In genomic region chr4:82901129-82901718, GRCh38 we compare ENCODE assay signal across 8 cellular contexts. TPM values are rescaled to one million over a fixed set of nuclear protein-coding genes. Genes with fewer than 3 reads are reported as not detected.
DNase-seq lines count a peak whose midpoint lies in the region; ATAC-seq and TF ChIP-seq lines count a peak whose summit lies in the region.

No MANE protein-coding gene starts in this region.

- H3K9ac ChIP-seq in neural progenitor cell = peak overlapping the region; percentile 89

- H3K4me1 Mint-ChIP-seq in neural progenitor cell = peaks cover 23% of the 10 kb centered on the region
- peaks cover 28% of the 10 kb centered on the region for H3K4me1 Mint-ChIP-seq in activated T-helper 17 cell treated with anti-CD3 and anti-CD28 coated beads, Interleukin-2, amount 50 U/mL, for 72 hours

- H3K4me3 ChIP-seq in BE2C (ENCODE audit: low read depth, low read length) = peak overlapping the region; percentile 74
- peak overlapping the region; percentile 97 for H3K4me3 ChIP-seq in NB4 (ENCODE audit: low read depth, low read length)
- peak overlapping the region; percentile 76 for H3K4me3 ChIP-seq in effector memory CD4-positive, alpha-beta T cell (ENCODE audit: insufficient read depth, low read depth, low read length, poor library complexity, severe bottlenecking)
- peak overlapping the region; percentile 98 for H3K4me3 ChIP-seq in neural progenitor cell

- H2AFZ ChIP-seq in neural progenitor cell (replicated peaks) = peak overlapping the region; percentile 98

- H3K27me3 ChIP-seq in BE2C = no peaks in the 10 kb centered on the region
- H3K27me3 ChIP-seq in effector memory CD4-positive, alpha-beta T cell (replicated peaks; ENCODE audit: control insufficient read depth, insufficient read depth, low read length, poor library complexity, severe bottlenecking) = no peaks in the 10 kb centered on the region
- no peaks in the 10 kb centered on the region for H3K27me3 ChIP-seq in neural progenitor cell

- TF ChIP-seq POLR2A in NB4 (IDR thresholded peaks at IDR 0.05; ENCODE audit: extremely low read depth, insufficient read length) = no peak

- H3K4me3 Mint-ChIP-seq in neural progenitor cell = no peak overlapping the region
- H3K4me3 Mint-ChIP-seq in activated T-helper 17 cell treated with anti-CD3 and anti-CD28 coated beads, Interleukin-2, amount 50 U/mL, for 72 hours = no peak overlapping the region

- H4K20me1 ChIP-seq in neural progenitor cell (ENCODE audit: low read depth) = peaks cover 37% of the 10 kb centered on the region

- DNase-seq in BE2C (no peak), NB4 (ENCODE audit: low read depth) (no peak), neural progenitor cell (ENCODE audit: low spot score) (no peak), HuH-7.5 (ENCODE audit: low spot score) (no peak), cerebellum (ENCODE audit: low spot score) (no peak)
- no peak for DNase-seq in effector memory CD4-positive, alpha-beta T cell
- no peak for DNase-seq in activated naive CD4-positive, alpha-beta T cell treated with anti-CD3 and anti-CD28 coated beads, Interleukin-2, amount 50 U/mL, for 16 hours

- H3K79me2 ChIP-seq in neural progenitor cell (ENCODE audit: low read depth) = peaks cover 81% of the 10 kb centered on the region

- H3K36me3 Mint-ChIP-seq in neural progenitor cell = peaks cover 11% of the 10 kb centered on the region
- no peaks in the 10 kb centered on the region for H3K36me3 Mint-ChIP-seq in activated T-helper 17 cell treated with anti-CD3 and anti-CD28 coated beads, Interleukin-2, amount 50 U/mL, for 72 hours (ENCODE audit: low read depth)

- no peaks in the 10 kb centered on the region for H3K9me3 ChIP-seq in BE2C
- no peaks in the 10 kb centered on the region for H3K9me3 ChIP-seq in effector memory CD4-positive, alpha-beta T cell (ENCODE audit: control insufficient read depth, low read length)
- H3K9me3 ChIP-seq in neural progenitor cell (ENCODE audit: low read depth) = no peaks in the 10 kb centered on the region

- no peaks in the 10 kb centered on the region for H3K9me3 Mint-ChIP-seq in neural progenitor cell
- no peaks in the 10 kb centered on the region for H3K9me3 Mint-ChIP-seq in activated T-helper 17 cell treated with anti-CD3 and anti-CD28 coated beads, Interleukin-2, amount 50 U/mL, for 72 hours

- no peaks in the 10 kb centered on the region for H3K27me3 Mint-ChIP-seq in neural progenitor cell (ENCODE audit: insufficient read depth, low read depth)
- H3K27me3 Mint-ChIP-seq in activated T-helper 17 cell treated with anti-CD3 and anti-CD28 coated beads, Interleukin-2, amount 50 U/mL, for 72 hours = no peaks in the 10 kb centered on the region

- no peak for TF ChIP-seq CTCF in BE2C (IDR thresholded peaks at IDR 0.05; ENCODE audit: low read depth, low read length)
- no peak for TF ChIP-seq CTCF in NB4 (IDR thresholded peaks at IDR 0.05; ENCODE audit: low read depth, low read length)
- TF ChIP-seq CTCF in neural progenitor cell (IDR thresholded peaks at IDR 0.05) = no peak

- peaks cover 23% of the 10 kb centered on the region for H3F3A ChIP-seq in neural progenitor cell (ENCODE audit: low read depth)

- no peak for ATAC-seq in activated T-helper 17 cell treated with anti-CD3 and anti-CD28 coated beads, Interleukin-2, amount 50 U/mL, for 72 hours (replicated peaks)

- H3K4me1 ChIP-seq in BE2C (no peaks in the 10 kb centered on the region), neural progenitor cell (peaks cover 19% of the 10 kb centered on the region)
- H3K4me1 ChIP-seq in effector memory CD4-positive, alpha-beta T cell (ENCODE audit: control insufficient read depth, insufficient read depth, low read length, poor library complexity, severe bottlenecking) = peaks cover 12% of the 10 kb centered on the region

- H3K4me2 ChIP-seq in neural progenitor cell = peak overlapping the region; percentile 94

- peaks cover 19% of the 10 kb centered on the region for H3K36me3 ChIP-seq in BE2C
- peaks cover 2% of the 10 kb centered on the region for H3K36me3 ChIP-seq in effector memory CD4-positive, alpha-beta T cell (ENCODE audit: control insufficient read depth, insufficient read depth, low read length)
- H3K36me3 ChIP-seq in neural progenitor cell = peaks cover 6% of the 10 kb centered on the region

- peak overlapping the region; percentile 97 for H3K27ac ChIP-seq in effector memory CD4-positive, alpha-beta T cell (ENCODE audit: insufficient read depth, low read length, poor library complexity, severe bottlenecking)
- H3K27ac ChIP-seq in neural progenitor cell = peak overlapping the region; percentile 98

- H3K27ac Mint-ChIP-seq in neural progenitor cell = no peak overlapping the region
- H3K27ac Mint-ChIP-seq in activated T-helper 17 cell treated with anti-CD3 and anti-CD28 coated beads, Interleukin-2, amount 50 U/mL, for 72 hours = no peak overlapping the region

RNA-seq across cellular contexts. Expression of gene THAP9, which starts 0.7 kb away (rescaled TPM):
- polyA plus RNA-seq in BE2C (2012; ENCODE audit: insufficient read depth, insufficient read length, low read depth) = 3.0 TPM
- 41.3 and 78.7 TPM in 2 replicates for total RNA-seq in neural progenitor cell (ENCODE audit: low replicate concordance)
- total RNA-seq in activated T-helper 17 cell treated with anti-CD3 and anti-CD28 coated beads, Interleukin-2, amount 50 U/mL, for 72 hours = 1 to 10 TPM; 1.5 to 1.9 TPM
- total RNA-seq in cerebellum = 18.8 TPM

RNA-seq across cellular contexts. Expression of gene SEC31A, which starts 10.3 kb away (rescaled TPM):
- polyA plus RNA-seq in BE2C (2012; ENCODE audit: insufficient read depth, insufficient read length, low read depth) = 105 TPM
- total RNA-seq in neural progenitor cell (ENCODE audit: low replicate concordance) (110 and 210 TPM in 2 replicates), cerebellum (149 TPM)
- total RNA-seq in activated T-helper 17 cell treated with anti-CD3 and anti-CD28 coated beads, Interleukin-2, amount 50 U/mL, for 72 hours = 100 to 1,000 TPM in 1 of 2 donors, 10 to 100 TPM in 1; 82.6 to 124 TPM
